In the genomic region with DNA sequence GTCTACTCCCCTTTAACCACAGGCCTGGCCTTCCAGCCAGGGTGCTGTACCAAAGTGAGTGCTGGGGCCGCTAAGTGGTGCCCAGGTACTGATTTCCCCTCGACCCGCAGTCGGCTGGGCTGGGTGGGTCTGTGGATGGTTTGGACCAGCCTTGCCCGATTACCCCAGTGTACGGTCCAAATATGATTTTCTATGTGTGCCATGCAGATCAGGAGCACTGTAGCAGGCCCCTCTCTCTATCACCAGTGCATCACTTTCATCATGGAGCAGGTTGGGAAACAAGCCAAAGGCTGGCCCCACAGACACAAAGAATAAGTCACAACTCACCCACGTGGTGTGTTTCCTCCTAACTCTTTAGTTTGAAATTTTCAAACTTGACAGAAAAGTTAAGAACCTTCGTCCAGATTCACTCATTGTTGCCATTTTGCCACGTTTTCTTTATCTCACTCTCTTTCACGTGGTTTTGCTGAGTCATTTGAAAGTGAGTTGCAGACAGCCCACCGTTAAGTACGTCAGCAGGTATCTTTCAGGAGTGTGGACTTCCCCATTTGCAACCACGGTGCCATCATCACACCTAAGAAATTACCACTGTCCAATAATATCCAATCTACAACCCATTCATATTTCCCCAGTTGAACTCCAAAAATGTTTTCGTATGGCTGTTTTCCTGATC, we compare ENCODE assay signal across 8 cellular contexts. TPM values are rescaled to one million over a fixed set of nuclear protein-coding genes. Genes with fewer than 3 reads are reported as not detected.
DNase-seq lines count a peak whose midpoint lies in the region; ATAC-seq lines count a peak whose summit lies in the region.

No MANE protein-coding gene starts in this region.

- H3K9me3 ChIP-seq in mesenchymal stem cell (ENCODE audit: control insufficient read depth, low read length): no peaks in the 10 kb centered on the region

- H2BK12ac ChIP-seq in mesenchymal stem cell (ENCODE audit: low read length in 2 of 2): peak overlapping the region; percentile 82 to 97

- no peak overlapping the region for H3K4me3 ChIP-seq in mesenchymal stem cell (ENCODE audit: insufficient read depth in 1 of 2, low read depth in 1 of 2, low read length in 2 of 2)

- peaks cover 0 to 10% of the 10 kb centered on the region in 2 experiments for H3K36me3 ChIP-seq in mesenchymal stem cell (ENCODE audit: control insufficient read depth in 1 of 2, insufficient read depth in 2 of 2, low read depth in 1 of 2, low read length in 2 of 2)

- H3K9ac ChIP-seq in mesenchymal stem cell (ENCODE audit: low read length): no peak overlapping the region

- no peak overlapping the region for H3K4me2 ChIP-seq in mesenchymal stem cell (ENCODE audit: low read length, poor library complexity, severe bottlenecking)

- H2BK120ac ChIP-seq in mesenchymal stem cell (ENCODE audit: low read depth, low read length): peak overlapping the region; percentile 93

- H3K27ac ChIP-seq in mesenchymal stem cell (ENCODE audit: low read length, poor library complexity, severe bottlenecking): peak overlapping the region; percentile 26

- H2AFZ ChIP-seq in mesenchymal stem cell (ENCODE audit: low read depth, low read length): no peak overlapping the region

- H3K79me1 ChIP-seq in mesenchymal stem cell (replicated peaks; ENCODE audit: low read length, poor library complexity, severe bottlenecking): peaks cover 48% of the 10 kb centered on the region

- peaks cover 7% of the 10 kb centered on the region for H3K36me3 Mint-ChIP-seq in activated T-helper 2 cell treated with anti-CD3 and anti-CD28 coated beads, Interferon-gamma antibody, Interleukin-2, Interleukin-4, amounts not matched to agents 10 μg/mL and 5 μg/mL and 100 μg/mL, durations not matched to agents 14 hours and 24 hours and 36 hours (ENCODE audit: low read depth)

- H2BK15ac ChIP-seq in mesenchymal stem cell (ENCODE audit: low read depth, poor library complexity, severe bottlenecking): peak overlapping the region; percentile 75

- H3K18ac ChIP-seq in mesenchymal stem cell (ENCODE audit: low read depth in 1 of 2, low read length in 2 of 2): peak overlapping the region; percentile 71 to 89

- peak overlapping the region; percentile 22 for H2BK5ac ChIP-seq in mesenchymal stem cell (ENCODE audit: low read depth, low read length, poor library complexity, severe bottlenecking)

- H3K4me3 Mint-ChIP-seq in activated T-helper 2 cell treated with anti-CD3 and anti-CD28 coated beads, Interferon-gamma antibody, Interleukin-2, Interleukin-4, amounts not matched to agents 10 μg/mL and 5 μg/mL and 100 μg/mL, durations not matched to agents 14 hours and 24 hours and 36 hours (ENCODE audit: low read depth): peak overlapping the region; percentile 63

- H4K8ac ChIP-seq in mesenchymal stem cell (ENCODE audit: low read length): peak overlapping the region; percentile 90

- peak; percentile 80 for ATAC-seq in HG03354 (IDR thresholded peaks at IDR 0.05; ENCODE audit: poor library complexity, severe bottlenecking, unreplicated experiment)

- no peaks in the 10 kb centered on the region for H3K9me3 Mint-ChIP-seq in activated T-helper 2 cell treated with anti-CD3 and anti-CD28 coated beads, Interferon-gamma antibody, Interleukin-2, Interleukin-4, amounts not matched to agents 10 μg/mL and 5 μg/mL and 100 μg/mL, durations not matched to agents 14 hours and 24 hours and 36 hours

- DNase-seq in activated effector memory CD4-positive, alpha-beta T cell treated with anti-CD3 and anti-CD28 coated beads, Interleukin-2, amount 50 U/mL, for 16 hours: peak; percentile 76
- DNase-seq in activated effector memory CD4-positive, alpha-beta T cell treated with Interleukin-2 at 50 U/mL for 16 hours: no peak
- peak; percentile 42 for DNase-seq in activated T-helper 2 cell treated with anti-CD3 and anti-CD28 coated beads, Interferon-gamma antibody, Interleukin-2, Interleukin-4, amounts not matched to agents 10 μg/mL and 5 μg/mL and 100 μg/mL, durations not matched to agents 14 hours and 24 hours and 36 hours (ENCODE audit: low spot score)
- DNase-seq in mesenchymal stem cell (peak; percentile 45), globus pallidus (ENCODE audit: low spot score) (no peak), NCI-H1105 (lab: John Stamatoyannopoulos, UW) (no peak), NCI-H146 (lab: John Stamatoyannopoulos, UW) (no peak)

- peak overlapping the region; percentile 95 for H3K27ac Mint-ChIP-seq in activated T-helper 2 cell treated with anti-CD3 and anti-CD28 coated beads, Interferon-gamma antibody, Interleukin-2, Interleukin-4, amounts not matched to agents 10 μg/mL and 5 μg/mL and 100 μg/mL, durations not matched to agents 14 hours and 24 hours and 36 hours

- H3K4ac ChIP-seq in mesenchymal stem cell (ENCODE audit: low read depth in 1 of 2, low read length in 2 of 2): peak overlapping the region; percentile 77 to 93

- H3K27me3 ChIP-seq in mesenchymal stem cell (ENCODE audit: control insufficient read depth in 1 of 2, insufficient read depth in 1 of 2, low read length in 2 of 2): no peaks in the 10 kb centered on the region

- peak overlapping the region in 1 of 2 experiments; percentile 1 for H3K14ac ChIP-seq in mesenchymal stem cell (ENCODE audit: low read length in 2 of 2)

- 80% methylated on average over 14 of the region's 14 CpGs for WGBS in mesenchymal stem cell

- H3K27me3 Mint-ChIP-seq in activated T-helper 2 cell treated with anti-CD3 and anti-CD28 coated beads, Interferon-gamma antibody, Interleukin-2, Interleukin-4, amounts not matched to agents 10 μg/mL and 5 μg/mL and 100 μg/mL, durations not matched to agents 14 hours and 24 hours and 36 hours (ENCODE audit: low read depth): no peaks in the 10 kb centered on the region

- intact Hi-C loops in activated T-helper 2 cell treated with anti-CD3 and anti-CD28 coated beads, Interferon-gamma antibody, Interleukin-2, Interleukin-4, amounts not matched to agents 10 μg/mL and 5 μg/mL and 100 μg/mL, durations not matched to agents 14 hours and 24 hours and 36 hours (cut with micrococcal nuclease): loop anchor here (1.0 to 10.0 kb wide), 6 partner anchors 21 to 383 kb away; partner anchors contain the start of gene AP3S2

- H2AK5ac ChIP-seq in mesenchymal stem cell (ENCODE audit: low read length, severe bottlenecking): peak overlapping the region; percentile 95

- peaks cover 66% of the 10 kb centered on the region for H3K4me1 Mint-ChIP-seq in activated T-helper 2 cell treated with anti-CD3 and anti-CD28 coated beads, Interferon-gamma antibody, Interleukin-2, Interleukin-4, amounts not matched to agents 10 μg/mL and 5 μg/mL and 100 μg/mL, durations not matched to agents 14 hours and 24 hours and 36 hours (ENCODE audit: low read depth)

- peak overlapping the region; percentile 92 for H4K91ac ChIP-seq in mesenchymal stem cell (ENCODE audit: low read length)

- H3K23ac ChIP-seq in mesenchymal stem cell (ENCODE audit: low read length in 2 of 2): no peak overlapping the region

- peaks cover 38% of the 10 kb centered on the region for H3K4me1 ChIP-seq in mesenchymal stem cell (ENCODE audit: control insufficient read depth, insufficient read depth, low read depth, low read length)

RNA-seq across cellular contexts. Expression of gene ZNF710, which starts 37.0 kb away (rescaled TPM):
- total RNA-seq in activated T-helper 2 cell treated with anti-CD3 and anti-CD28 coated beads, Interferon-gamma antibody, Interleukin-2, Interleukin-4, amounts not matched to agents 10 μg/mL and 5 μg/mL and 100 μg/mL, durations not matched to agents 14 hours and 24 hours and 36 hours: 31.4 and 34.2 TPM in 2 replicates
- polyA plus RNA-seq in mesenchymal stem cell (2013, experiment 1 of 2): 23.3 TPM
- 23.3 TPM for polyA plus RNA-seq in mesenchymal stem cell (2013, experiment 2 of 2)

Comparison
In these comparisons a context has a peak if more than half of its experiments do, and no peak if none do; other contexts are left out.
1. DNase-seq: peak in activated effector memory CD4-positive, alpha-beta T cell treated with anti-CD3 and anti-CD28 coated beads, Interleukin-2, amount 50 U/mL, for 16 hours (single experiment), activated T-helper 2 cell treated with anti-CD3 and anti-CD28 coated beads, Interferon-gamma antibody, Interleukin-2, Interleukin-4, amounts not matched to agents 10 μg/mL and 5 μg/mL and 100 μg/mL, durations not matched to agents 14 hours and 24 hours and 36 hours (single experiment) and mesenchymal stem cell (single experiment); none in activated effector memory CD4-positive, alpha-beta T cell treated with Interleukin-2 at 50 U/mL for 16 hours (single experiment), globus pallidus (single experiment), NCI-H1105 (single experiment) and NCI-H146 (single experiment).